Comparison of ENCODE assay signal across 20 cellular contexts in genomic region chrX:142483965-142484364, GRCh38.
DNase-seq lines count a peak whose midpoint lies in the region; FAIRE-seq and TF ChIP-seq lines count a peak whose summit lies in the region.
"Had no signal": no experiment of that assay in that cellular context is flagged by ENCODE, and none has a peak within 500 bp of the region (broad histone marks: within the 10 kb centered on the region; RNA-seq: fewer than 3 reads in every experiment).

No MANE protein-coding gene starts in this region.

- no peaks in the 10 kb centered on the region for H3K36me3 ChIP-seq in astrocyte (ENCODE audit: insufficient read depth, low read length)
- H3K36me3 ChIP-seq: BLaER1, HAP-1 had no signal

- no peak for FAIRE-seq in astrocyte (lab: Jason Lieb, UNC)
- FAIRE-seq: G401.6, GM12892, GM19239, H1 had no signal

- H3K4me1 ChIP-seq in astrocyte (ENCODE audit: insufficient read depth, low read length) = no peaks in the 10 kb centered on the region
- H3K4me1 ChIP-seq: BLaER1, HAP-1 had no signal

- peak overlapping the region; percentile 53 for H3K27ac Mint-ChIP-seq in astrocyte (ENCODE audit: unreplicated experiment)
- H3K27ac Mint-ChIP-seq: CD8-positive, alpha-beta memory T cell had no signal

- no peaks in the 10 kb centered on the region for H3K27me3 Mint-ChIP-seq in astrocyte (ENCODE audit: low read depth, unreplicated experiment)

- H3K9me3 Mint-ChIP-seq in astrocyte (ENCODE audit: unreplicated experiment) = no peaks in the 10 kb centered on the region

- no peak overlapping the region for H3K9ac ChIP-seq in astrocyte (ENCODE audit: low read length)
- H3K9ac ChIP-seq: BLaER1 had no signal

- no peak overlapping the region for H2AFZ ChIP-seq in astrocyte (ENCODE audit: low read depth, low read length)

- no peaks in the 10 kb centered on the region for H3K9me3 ChIP-seq in astrocyte (ENCODE audit: insufficient read depth, low read depth, low read length)
- H3K9me3 ChIP-seq: BLaER1, HAP-1 had no signal

- CTCF ChIA-PET in GM10248 (lab: Yijun Ruan, JAX) = no interaction called here

- POLR2A ChIA-PET in GM10248 (lab: Yijun Ruan, JAX) = no interaction called here

- no peak overlapping the region for H3K4me3 ChIP-seq in astrocyte (ENCODE audit: insufficient read depth, low read depth, low read length)
- H3K4me3 ChIP-seq: BLaER1, HAP-1 had no signal

- H3K4me1 Mint-ChIP-seq in astrocyte (ENCODE audit: low read depth, unreplicated experiment) = no peaks in the 10 kb centered on the region
- H3K4me1 Mint-ChIP-seq: CD8-positive, alpha-beta memory T cell had no signal

- no peak overlapping the region for H3K4me2 ChIP-seq in astrocyte (ENCODE audit: low read length)
- H3K4me2 ChIP-seq: BLaER1 had no signal

- no peaks in the 10 kb centered on the region for H4K20me1 ChIP-seq in astrocyte (ENCODE audit: insufficient read depth, low read length)
- H4K20me1 ChIP-seq: BLaER1 had no signal

- H3K36me3 Mint-ChIP-seq in astrocyte (ENCODE audit: low read depth, unreplicated experiment) = no peaks in the 10 kb centered on the region
- H3K36me3 Mint-ChIP-seq: CD8-positive, alpha-beta memory T cell had no signal

- no peaks in the 10 kb centered on the region for H3K27me3 ChIP-seq in astrocyte (ENCODE audit: insufficient read depth, low read length)

- no peak for TF ChIP-seq CTCF in astrocyte (IDR thresholded peaks at IDR 0.05; ENCODE audit: insufficient read depth, low read depth, low read length)
- TF ChIP-seq CTCF in GM10248 (IDR thresholded peaks at IDR 0.05; ENCODE audit: control extremely low read depth, extremely low read depth, low read depth, missing control alignments) = no peak

- DNase-seq in SIG-M5 treated with dmso at 0.1 percent for 504 hours (lab: John Stamatoyannopoulos, UW; ENCODE audit: unreplicated experiment) = peak; percentile 29
- DNase-seq in SIG-M5 (lab: John Stamatoyannopoulos, UW) = no peak
- peak; percentile 61 for DNase-seq in NCI-H345 (lab: John Stamatoyannopoulos, UW)
- DNase-seq in astrocyte (ENCODE audit: low read depth) = no peak
- DNase-seq in substantia nigra (lab: John Stamatoyannopoulos, UW) = no peak
- DNase-seq in NCI-H1694 (lab: John Stamatoyannopoulos, UW) = no peak
- DNase-seq in GM10248 (ENCODE audit: extremely low spot score) = no peak
- DNase-seq: 8988T; AML-193; Calu3; CD8-positive, alpha-beta memory T cell; DMS 273 treated with DMSO at 0.1 percent for 48 hours; DMS79 treated with DMSO at 0.1 percent for 48 hours; EL had no signal

- H3K79me2 ChIP-seq in astrocyte (ENCODE audit: insufficient read depth, low read length) = no peaks in the 10 kb centered on the region

- H3K27ac ChIP-seq in astrocyte (ENCODE audit: low read depth, low read length) (no peak overlapping the region), substantia nigra (ENCODE audit: low read depth, low read length, poor library complexity, severe bottlenecking) (no peak overlapping the region)
- H3K27ac ChIP-seq: BLaER1 had no signal

- H3K4me3 Mint-ChIP-seq in astrocyte (ENCODE audit: unreplicated experiment) = no peak overlapping the region
- H3K4me3 Mint-ChIP-seq: CD8-positive, alpha-beta memory T cell had no signal

Comparison
In these comparisons a context has a peak if more than half of its experiments do, and no peak if none do; other contexts are left out.
1. DNase-seq: peak in SIG-M5 treated with dmso at 0.1 percent for 504 hours (single experiment) and NCI-H345 (single experiment); none in SIG-M5 (single experiment), astrocyte (single experiment), substantia nigra (0 of 49), NCI-H1694 (single experiment) and GM10248 (single experiment).